Comparison of ENCODE assay signal across 1 cellular context in the genomic region with DNA sequence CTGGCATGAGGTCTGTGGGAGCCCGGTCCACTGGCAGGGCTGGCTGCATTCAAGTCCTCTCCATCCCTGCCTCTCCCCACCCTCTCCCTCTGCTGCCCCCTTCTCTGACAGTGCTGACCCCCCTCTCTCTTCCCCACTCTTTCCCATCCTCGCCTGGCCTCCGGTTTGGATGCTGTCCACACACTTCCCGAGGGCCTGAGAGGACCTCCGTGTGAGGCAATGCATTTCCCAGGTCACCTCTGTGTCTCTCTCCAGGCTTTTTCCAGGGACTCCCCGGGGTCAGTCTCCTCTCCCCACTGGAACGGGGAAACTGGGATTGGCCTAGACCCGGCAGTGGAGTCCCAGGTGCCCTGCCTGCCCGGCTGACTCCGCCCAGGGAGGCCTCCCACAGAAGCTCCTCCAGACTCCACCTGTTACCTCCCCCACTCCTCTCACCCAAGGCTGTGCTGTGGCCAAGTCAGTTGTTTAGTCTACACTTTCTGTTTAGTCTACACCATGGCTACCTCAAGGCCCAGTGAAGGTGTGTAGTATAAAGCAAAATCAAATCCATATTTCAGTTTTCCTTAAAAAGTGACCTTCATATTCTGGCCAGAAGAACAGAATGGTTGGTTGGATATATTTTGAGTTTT.
TF ChIP-seq lines count a peak whose summit lies in the region.

No MANE protein-coding gene starts in this region.

TF ChIP-seq in IMR-90, 13 proteins besides CTCF, POLR2A, EP300 and RAD21 (continued from another document):
- TF ChIP-seq, protein P1, sequence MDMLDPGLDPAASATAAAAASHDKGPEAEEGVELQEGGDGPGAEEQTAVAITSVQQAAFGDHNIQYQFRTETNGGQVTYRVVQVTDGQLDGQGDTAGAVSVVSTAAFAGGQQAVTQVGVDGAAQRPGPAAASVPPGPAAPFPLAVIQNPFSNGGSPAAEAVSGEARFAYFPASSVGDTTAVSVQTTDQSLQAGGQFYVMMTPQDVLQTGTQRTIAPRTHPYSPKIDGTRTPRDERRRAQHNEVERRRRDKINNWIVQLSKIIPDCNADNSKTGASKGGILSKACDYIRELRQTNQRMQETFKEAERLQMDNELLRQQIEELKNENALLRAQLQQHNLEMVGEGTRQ (IDR thresholded peaks at IDR 0.05; ENCODE audit: low read depth, low read length), result no peak
TF ChIP-seq in IMR-90: peak in this region for 0.
